ENCODE assay signal across 1 cellular context in the genomic region with DNA sequence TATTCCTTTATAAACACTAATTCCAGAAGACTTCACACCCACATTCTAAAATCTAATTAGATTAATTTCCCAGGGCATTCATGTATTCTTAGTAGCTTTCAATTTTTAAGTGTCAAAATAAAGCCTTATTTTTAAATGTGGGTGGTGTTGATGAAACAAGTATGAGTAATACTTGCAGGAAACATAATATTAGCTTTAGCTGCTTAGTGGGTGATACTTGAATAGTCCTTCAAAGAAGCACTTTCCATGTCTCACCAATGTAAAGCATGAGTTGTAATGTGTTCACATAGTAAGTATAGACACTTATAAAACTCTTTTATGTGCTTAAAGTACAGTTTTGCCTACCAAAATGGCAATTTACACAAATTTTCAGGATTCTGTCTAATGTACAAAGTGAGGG.
TF ChIP-seq lines count a peak whose summit lies in the region.

No MANE protein-coding gene starts in this region.

TF ChIP-seq in HepG2, 621 proteins besides CTCF, POLR2A, EP300 and RAD21:
- TF ChIP-seq ZNF326 (CRISPR knock-in tag; IDR thresholded peaks at IDR 0.05; ENCODE audit: borderline replicate concordance): no peak
- TF ChIP-seq ZNF432 (CRISPR knock-in tag; IDR thresholded peaks at IDR 0.05; ENCODE audit: borderline replicate concordance): no peak
- no peak for TF ChIP-seq SNAI1 (CRISPR knock-in tag; IDR thresholded peaks at IDR 0.05; ENCODE audit: borderline replicate concordance)
- TF ChIP-seq, protein P1, sequence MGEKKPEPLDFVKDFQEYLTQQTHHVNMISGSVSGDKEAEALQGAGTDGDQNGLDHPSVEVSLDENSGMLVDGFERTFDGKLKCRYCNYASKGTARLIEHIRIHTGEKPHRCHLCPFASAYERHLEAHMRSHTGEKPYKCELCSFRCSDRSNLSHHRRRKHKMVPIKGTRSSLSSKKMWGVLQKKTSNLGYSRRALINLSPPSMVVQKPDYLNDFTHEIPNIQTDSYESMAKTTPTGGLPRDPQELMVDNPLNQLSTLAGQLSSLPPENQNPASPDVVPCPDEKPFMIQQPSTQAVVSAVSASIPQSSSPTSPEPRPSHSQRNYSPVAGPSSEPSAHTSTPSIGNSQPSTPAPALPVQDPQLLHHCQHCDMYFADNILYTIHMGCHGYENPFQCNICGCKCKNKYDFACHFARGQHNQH (CRISPR knock-in tag; IDR thresholded peaks at IDR 0.05): no peak
- no peak for TF ChIP-seq RARA (CRISPR knock-in tag; IDR thresholded peaks at IDR 0.05)
- TF ChIP-seq ZNF75D (CRISPR knock-in tag; IDR thresholded peaks at IDR 0.05; ENCODE audit: borderline replicate concordance): no peak
- TF ChIP-seq SIN3A (IDR thresholded peaks at IDR 0.05; ENCODE audit: borderline replicate concordance, low read depth, low read length): no peak
- TF ChIP-seq, protein P2, sequence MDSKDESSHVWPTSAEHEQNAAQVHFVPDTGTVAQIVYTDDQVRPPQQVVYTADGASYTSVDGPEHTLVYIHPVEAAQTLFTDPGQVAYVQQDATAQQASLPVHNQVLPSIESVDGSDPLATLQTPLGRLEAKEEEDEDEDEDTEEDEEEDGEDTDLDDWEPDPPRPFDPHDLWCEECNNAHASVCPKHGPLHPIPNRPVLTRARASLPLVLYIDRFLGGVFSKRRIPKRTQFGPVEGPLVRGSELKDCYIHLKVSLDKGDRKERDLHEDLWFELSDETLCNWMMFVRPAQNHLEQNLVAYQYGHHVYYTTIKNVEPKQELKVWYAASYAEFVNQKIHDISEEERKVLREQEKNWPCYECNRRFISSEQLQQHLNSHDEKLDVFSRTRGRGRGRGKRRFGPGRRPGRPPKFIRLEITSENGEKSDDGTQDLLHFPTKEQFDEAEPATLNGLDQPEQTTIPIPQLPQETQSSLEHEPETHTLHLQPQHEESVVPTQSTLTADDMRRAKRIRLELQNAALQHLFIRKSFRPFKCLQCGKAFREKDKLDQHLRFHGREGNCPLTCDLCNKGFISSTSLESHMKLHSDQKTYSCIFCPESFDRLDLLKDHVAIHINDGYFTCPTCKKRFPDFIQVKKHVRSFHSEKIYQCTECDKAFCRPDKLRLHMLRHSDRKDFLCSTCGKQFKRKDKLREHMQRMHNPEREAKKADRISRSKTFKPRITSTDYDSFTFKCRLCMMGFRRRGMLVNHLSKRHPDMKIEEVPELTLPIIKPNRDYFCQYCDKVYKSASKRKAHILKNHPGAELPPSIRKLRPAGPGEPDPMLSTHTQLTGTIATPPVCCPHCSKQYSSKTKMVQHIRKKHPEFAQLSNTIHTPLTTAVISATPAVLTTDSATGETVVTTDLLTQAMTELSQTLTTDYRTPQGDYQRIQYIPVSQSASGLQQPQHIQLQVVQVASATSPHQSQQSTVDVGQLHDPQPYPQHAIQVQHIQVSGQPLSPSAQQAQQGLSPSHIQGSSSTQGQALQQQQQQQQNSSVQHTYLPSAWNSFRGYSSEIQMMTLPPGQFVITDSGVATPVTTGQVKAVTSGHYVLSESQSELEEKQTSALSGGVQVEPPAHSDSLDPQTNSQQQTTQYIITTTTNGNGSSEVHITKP (CRISPR knock-in tag; IDR thresholded peaks at IDR 0.05; ENCODE audit: low read depth): no peak
- no peak for TF ChIP-seq FOXK2 (IDR thresholded peaks at IDR 0.05)
